In genomic region chr13:29596064-29596418, GRCh38 we compare ENCODE assay signal across 8 cellular contexts. TPM values are rescaled to one million over a fixed set of nuclear protein-coding genes. Genes with fewer than 3 reads are reported as not detected.
DNase-seq lines count a peak whose midpoint lies in the region; ATAC-seq, FAIRE-seq and TF ChIP-seq lines count a peak whose summit lies in the region.

No MANE protein-coding gene starts in this region.

- peak overlapping the region; percentile 79 for H3K4me3 Mint-ChIP-seq in activated CD4-positive, alpha-beta T cell treated with anti-CD3 and anti-CD28 coated beads, Interleukin-2, amount 10 ng/mL, durations not matched to agents 24 days and 14 days
- peak overlapping the region; percentile 86 for H3K4me3 Mint-ChIP-seq in activated naive CD8-positive, alpha-beta T cell treated with anti-CD3 and anti-CD28 coated beads, Interleukin-2, amount 10 ng/mL, durations not matched to agents 7 days and 5 days

- H3K27me3 ChIP-seq in suprapubic skin: no peaks in the 10 kb centered on the region

- intact Hi-C loops in activated CD4-positive, alpha-beta T cell treated with anti-CD3 and anti-CD28 coated beads, Interleukin-2, amount 10 ng/mL, durations not matched to agents 24 days and 14 days (cut with micrococcal nuclease): loop anchor here (10.0 kb wide), 4 partner anchors 339 to 1609 kb away; partner anchors contain the start of genes HMGB1 and USPL1
- intact Hi-C loops in kidney (cut with DNase I): no loop called here

- no peaks in the 10 kb centered on the region for H3K9me3 ChIP-seq in kidney (ENCODE audit: control insufficient read depth in 1 of 2, low read length in 2 of 2)
- no peaks in the 10 kb centered on the region for H3K9me3 ChIP-seq in suprapubic skin

- peaks cover 21% of the 10 kb centered on the region for H3K36me3 Mint-ChIP-seq in activated CD4-positive, alpha-beta T cell treated with anti-CD3 and anti-CD28 coated beads, Interleukin-2, amount 10 ng/mL, durations not matched to agents 24 days and 14 days (ENCODE audit: low read depth)
- H3K36me3 Mint-ChIP-seq in activated naive CD8-positive, alpha-beta T cell treated with anti-CD3 and anti-CD28 coated beads, Interleukin-2, amount 10 ng/mL, durations not matched to agents 7 days and 5 days: no peaks in the 10 kb centered on the region

- H3K9me3 Mint-ChIP-seq in activated CD4-positive, alpha-beta T cell treated with anti-CD3 and anti-CD28 coated beads, Interleukin-2, amount 10 ng/mL, durations not matched to agents 24 days and 14 days: no peaks in the 10 kb centered on the region
- no peaks in the 10 kb centered on the region for H3K9me3 Mint-ChIP-seq in activated naive CD8-positive, alpha-beta T cell treated with anti-CD3 and anti-CD28 coated beads, Interleukin-2, amount 10 ng/mL, durations not matched to agents 7 days and 5 days

- no peaks in the 10 kb centered on the region for H3K36me3 ChIP-seq in kidney (ENCODE audit: control insufficient read depth in 1 of 2, insufficient read depth in 2 of 2, low read length in 2 of 2)
- H3K36me3 ChIP-seq in suprapubic skin: no peaks in the 10 kb centered on the region

- H3K4me1 ChIP-seq in kidney (ENCODE audit: control insufficient read depth in 1 of 2, insufficient read depth in 1 of 2, low read depth in 1 of 2, low read length in 2 of 2) (no peaks in the 10 kb centered on the region), suprapubic skin (peaks cover 30% of the 10 kb centered on the region)

- no peak for TF ChIP-seq EP300 in suprapubic skin (IDR thresholded peaks at IDR 0.05)

- ATAC-seq in activated naive CD8-positive, alpha-beta T cell treated with anti-CD3 and anti-CD28 coated beads, Interleukin-2, amount 10 ng/mL, durations not matched to agents 7 days and 5 days (ENCODE audit: low read depth): no peak

- H3K9ac ChIP-seq in kidney (ENCODE audit: low read length in 2 of 2): no peak overlapping the region

- H3K27ac Mint-ChIP-seq in activated CD4-positive, alpha-beta T cell treated with anti-CD3 and anti-CD28 coated beads, Interleukin-2, amount 10 ng/mL, durations not matched to agents 24 days and 14 days: peak overlapping the region; percentile 85
- H3K27ac Mint-ChIP-seq in activated naive CD8-positive, alpha-beta T cell treated with anti-CD3 and anti-CD28 coated beads, Interleukin-2, amount 10 ng/mL, durations not matched to agents 7 days and 5 days: peak overlapping the region; percentile 84

- H3K4me1 Mint-ChIP-seq in activated CD4-positive, alpha-beta T cell treated with anti-CD3 and anti-CD28 coated beads, Interleukin-2, amount 10 ng/mL, durations not matched to agents 24 days and 14 days: peaks cover 37% of the 10 kb centered on the region
- peaks cover 33% of the 10 kb centered on the region for H3K4me1 Mint-ChIP-seq in activated naive CD8-positive, alpha-beta T cell treated with anti-CD3 and anti-CD28 coated beads, Interleukin-2, amount 10 ng/mL, durations not matched to agents 7 days and 5 days

- no peak for TF ChIP-seq POLR2A in suprapubic skin (IDR thresholded peaks at IDR 0.05)
- TF ChIP-seq POLR2A in GM12891 (IDR thresholded peaks at IDR 0.05; ENCODE audit: low read depth, low read length): no peak

- no peak for TF ChIP-seq CTCF in kidney (IDR thresholded peaks at IDR 0.05; ENCODE audit: borderline replicate concordance, extremely low read depth, insufficient read depth)
- TF ChIP-seq CTCF in suprapubic skin (IDR thresholded peaks at IDR 0.05): no peak

- peaks cover 6% of the 10 kb centered on the region for H3K27me3 Mint-ChIP-seq in activated CD4-positive, alpha-beta T cell treated with anti-CD3 and anti-CD28 coated beads, Interleukin-2, amount 10 ng/mL, durations not matched to agents 24 days and 14 days
- no peaks in the 10 kb centered on the region for H3K27me3 Mint-ChIP-seq in activated naive CD8-positive, alpha-beta T cell treated with anti-CD3 and anti-CD28 coated beads, Interleukin-2, amount 10 ng/mL, durations not matched to agents 7 days and 5 days

- WGBS in suprapubic skin: 39% methylated on average over 10 of the region's 10 CpGs

- FAIRE-seq in kidney (lab: Jason Lieb, UNC) (no peak), GM12891 (lab: Jason Lieb, UNC) (no peak)

- no peak overlapping the region for H3K27ac ChIP-seq in kidney (ENCODE audit: low read depth in 2 of 2, low read length in 2 of 2)
- H3K27ac ChIP-seq in suprapubic skin: no peak overlapping the region

- H3K4me3 ChIP-seq in kidney (ENCODE audit: low read length in 2 of 2) (peak overlapping the region; percentile 52 to 54), suprapubic skin (peak overlapping the region; percentile 96)

- POLR2A ChIA-PET in activated naive CD8-positive, alpha-beta T cell treated with anti-CD3 and anti-CD28 coated beads, Interleukin-2, amount 10 ng/mL, durations not matched to agents 7 days and 5 days (lab: Charles Lee): interaction anchor here (0.8 to 1.6 kb wide), 4 partner anchors 10 to 254 kb away, joined by 3 to 6 read pairs (median 4); partner anchors contain the start of gene UBL3

- DNase-seq in activated CD4-positive, alpha-beta T cell treated with anti-CD3 and anti-CD28 coated beads, Interleukin-2, amount 10 ng/mL, durations not matched to agents 24 days and 14 days: no peak
- DNase-seq in activated CD4-positive, alpha-beta T cell treated with anti-CD3 and anti-CD28 coated beads, Interleukin-2, amount 50 U/mL, for 48 hours: no peak
- DNase-seq in activated naive CD8-positive, alpha-beta T cell treated with anti-CD3 and anti-CD28 coated beads, Interleukin-2, amount 10 ng/mL, durations not matched to agents 7 days and 5 days: no peak
- no peak for DNase-seq in kidney
- DNase-seq in suprapubic skin (ENCODE audit: low spot score in 2 of 2): no peak
- DNase-seq in cerebellar cortex (ENCODE audit: low spot score): no peak
- DNase-seq in dermis blood vessel endothelial cell: no peak
- no peak for DNase-seq in GM12891 (ENCODE audit: insufficient read length, low spot score)

TF ChIP-seq in GM12891, 5 proteins besides CTCF, POLR2A, EP300 and RAD21:
- TF ChIP-seq POU2F2 (IDR thresholded peaks at IDR 0.05; ENCODE audit: low read depth, low read length) (no peak), POLR2AphosphoS5 (IDR thresholded peaks at IDR 0.05; ENCODE audit: low read depth, low read length) (no peak), PAX5 (IDR thresholded peaks at IDR 0.05; ENCODE audit: insufficient read depth, low read length, severe bottlenecking) (no peak), SPI1 (IDR thresholded peaks at IDR 0.05; ENCODE audit: low read depth, low read length) (no peak), TAF1 (IDR thresholded peaks at IDR 0.05; ENCODE audit: low read depth, low read length) (no peak)

RNA-seq across cellular contexts. Expression of gene SLC7A1, which starts 0.6 kb away (rescaled TPM):
- 137 and 138 TPM in 2 replicates for total RNA-seq in activated CD4-positive, alpha-beta T cell treated with anti-CD3 and anti-CD28 coated beads, Interleukin-2, amount 10 ng/mL, durations not matched to agents 24 days and 14 days
- 10 to 100 TPM; 62.8 to 68.2 TPM for total RNA-seq in activated naive CD8-positive, alpha-beta T cell treated with anti-CD3 and anti-CD28 coated beads, Interleukin-2, amount 10 ng/mL, durations not matched to agents 7 days and 5 days
- total RNA-seq in kidney (64.5 TPM), suprapubic skin (100 to 1,000 TPM in 1 of 4 donors, 10 to 100 TPM in 3; 72.6 to 101 (median 86.7) TPM), dermis blood vessel endothelial cell (17.7 and 69.5 TPM in 2 replicates)
- 2.8 TPM for polyA plus RNA-seq in kidney (ENCODE audit: insufficient read depth, low read depth, low replicate concordance)
- polyA plus RNA-seq in GM12891 (2012; ENCODE audit: low read depth, missing spikeins): 10.9 TPM
